ENCODE assay signal across 33 cellular contexts in genomic region chr2:88827821-88828220, GRCh38.
A peak's percentile ranks its signal among the peaks of the same experiment; 100 is the strongest.
DNase-seq lines count a peak whose midpoint lies in the region; ATAC-seq and TF ChIP-seq lines count a peak whose summit lies in the region.
"Had no signal": no experiment of that assay in that cellular context is flagged by ENCODE, and none has a peak within 500 bp of the region (broad histone marks: within the 10 kb centered on the region; RNA-seq: fewer than 3 reads in every experiment).

No MANE protein-coding gene starts in this region.

- H3K4me1 ChIP-seq in heart left ventricle: peaks cover 0 to 14% (median 0%) of the 10 kb centered on the region in 12 donors
- peaks cover 0 to 21% (median 8%) of the 10 kb centered on the region in 9 donors for H3K4me1 ChIP-seq in heart right ventricle
- no peaks in the 10 kb centered on the region for H3K4me1 ChIP-seq in upper lobe of right lung
- H3K4me1 ChIP-seq: SJSA1, testis, uterus had no signal

- ATAC-seq in heart left ventricle: peak; percentile 41 to 86 (median 58)
- no peak for ATAC-seq in Right ventricle myocardium inferior
- ATAC-seq in heart right ventricle: peak; percentile 66 to 93 (median 84)
- ATAC-seq in memory B cell (ENCODE audit: low read depth): no peak
- ATAC-seq in upper lobe of right lung: no peak
- no peak for ATAC-seq in HG03354 (IDR thresholded peaks at IDR 0.05; ENCODE audit: poor library complexity, severe bottlenecking, unreplicated experiment)
- ATAC-seq in GM19397 (IDR thresholded peaks at IDR 0.05; ENCODE audit: unreplicated experiment): no peak
- ATAC-seq in natural killer cell treated with Interleukin-12 subunit alpha and Interleukin-12 subunit beta and Interleukin-15 and Interleukin-18, amount 100 ng/mL, for 72 hours: no peak
- ATAC-seq: GM23338; left colon; naive thymus-derived CD4-positive, alpha-beta T cell; stimulated activated naive CD8-positive, alpha-beta T cell treated with anti-CD3 and anti-CD28 coated beads, Interleukin-15, Interleukin-2, amounts not matched to agents 100 U/mL and 50 U/mL, for 24 hours had no signal

- intact Hi-C loops in heart left ventricle (cut with DNase I): no loop called here
- intact Hi-C loops in Right ventricle myocardium inferior (cut with DNase I): no loop called here
- intact Hi-C loops in heart right ventricle (cut with DNase I): loop anchor here in 2 of 10 donors (5.0 kb wide), 2 partner anchors 86 to 91 kb away; no protein-coding TSS in a partner anchor
- intact Hi-C loops in upper lobe of right lung (cut with DNase I): no loop called here

- peaks cover 2% of the 10 kb centered on the region for H3K36me3 Mint-ChIP-seq in memory B cell
- H3K36me3 Mint-ChIP-seq in natural killer cell treated with Interleukin-12 subunit alpha and Interleukin-12 subunit beta and Interleukin-15 and Interleukin-18, amount 100 ng/mL, for 72 hours: no peaks in the 10 kb centered on the region
- H3K36me3 Mint-ChIP-seq: activated naive CD8-positive, alpha-beta T cell treated with anti-CD3 and anti-CD28 coated beads for 36 hours; CD4-positive, CD25-positive, alpha-beta regulatory T cell; immature natural killer cell; naive thymus-derived CD4-positive, alpha-beta T cell had no signal

- no peaks in the 10 kb centered on the region for H3K27me3 Mint-ChIP-seq in memory B cell
- H3K27me3 Mint-ChIP-seq in natural killer cell treated with Interleukin-12 subunit alpha and Interleukin-12 subunit beta and Interleukin-15 and Interleukin-18, amount 100 ng/mL, for 72 hours: peaks cover 7 to 9% of the 10 kb centered on the region in 2 donors

- no peak for DNase-seq in heart left ventricle
- DNase-seq in Right ventricle myocardium inferior (ENCODE audit: missing footprints): no peak
- peak in 1 of 2 donors; percentile 11 for DNase-seq in heart right ventricle
- no peak for DNase-seq in memory B cell (ENCODE audit: low spot score in 2 of 2)
- DNase-seq in upper lobe of right lung: no peak
- DNase-seq in natural killer cell treated with Interleukin-12 subunit alpha and Interleukin-12 subunit beta and Interleukin-15 and Interleukin-18, amount 100 ng/mL, for 72 hours (ENCODE audit: low spot score): no peak
- DNase-seq: 8988T; activated CD4-positive, alpha-beta T cell treated with anti-CD3 and anti-CD28 coated beads for 48 hours; activated effector memory CD4-positive, alpha-beta T cell treated with anti-CD3 and anti-CD28 coated beads, Interleukin-2, amount 50 U/mL, for 16 hours; activated naive CD8-positive, alpha-beta T cell treated with anti-CD3 and anti-CD28 coated beads for 36 hours; activated T-cell treated with anti-CD3 and anti-CD28 coated beads, Interleukin-2, amount 50 U/mL, for 1 hour; anterior cingulate cortex; CD4-positive, CD25-positive, alpha-beta regulatory T cell; cortex of kidney; endodermal cell; immature natural killer cell; IMR-90; MV-4-11; naive thymus-derived CD4-positive, alpha-beta T cell; NCI-H1436 treated with DMSO at 0.1 percent for 48 hours; NCI-H446; NCI-H748 treated with DMSO at 0.1 percent for 48 hours; small intestine; stimulated activated naive CD8-positive, alpha-beta T cell treated with anti-CD3 and anti-CD28 coated beads, Interleukin-15, Interleukin-2, amounts not matched to agents 100 U/mL and 50 U/mL, for 24 hours; testis; uterus; WERI-Rb-1 had no signal

- whole genome bisulfite sequencing in heart left ventricle, 4 donors: 64 to 74% (median 71%) methylated on average over 6 of the region's 6 CpGs
- WGBS in heart right ventricle, 2 donors: 54 to 57% methylated on average over 6 of the region's 6 CpGs

- peak overlapping the region; percentile 11 for H3K27ac Mint-ChIP-seq in memory B cell
- H3K27ac Mint-ChIP-seq in natural killer cell treated with Interleukin-12 subunit alpha and Interleukin-12 subunit beta and Interleukin-15 and Interleukin-18, amount 100 ng/mL, for 72 hours: no peak overlapping the region
- H3K27ac Mint-ChIP-seq: activated naive CD8-positive, alpha-beta T cell treated with anti-CD3 and anti-CD28 coated beads for 36 hours; CD4-positive, CD25-positive, alpha-beta regulatory T cell; endodermal cell; GM23338; immature natural killer cell; naive thymus-derived CD4-positive, alpha-beta T cell had no signal

- H3K4me1 Mint-ChIP-seq in memory B cell: peaks cover 28% of the 10 kb centered on the region
- no peaks in the 10 kb centered on the region for H3K4me1 Mint-ChIP-seq in natural killer cell treated with Interleukin-12 subunit alpha and Interleukin-12 subunit beta and Interleukin-15 and Interleukin-18, amount 100 ng/mL, for 72 hours (ENCODE audit: low read depth in 2 of 2)
- H3K4me1 Mint-ChIP-seq: activated naive CD8-positive, alpha-beta T cell treated with anti-CD3 and anti-CD28 coated beads for 36 hours; CD4-positive, CD25-positive, alpha-beta regulatory T cell; endodermal cell; GM23338; immature natural killer cell had no signal

- H3K4me3 ChIP-seq in heart left ventricle (no peak overlapping the region), heart right ventricle (no peak overlapping the region), upper lobe of right lung (no peak overlapping the region)
- H3K4me3 ChIP-seq: cardiac muscle cell, GM23338, SJSA1, testis, uterus had no signal

- peak overlapping the region; percentile 62 to 88 (median 76) for H3K27ac ChIP-seq in heart left ventricle
- H3K27ac ChIP-seq in heart right ventricle: peak overlapping the region; percentile 62 to 89 (median 81)
- H3K27ac ChIP-seq in upper lobe of right lung: peak overlapping the region; percentile 51
- H3K27ac ChIP-seq: cardiac muscle cell, SJSA1, testis, WERI-Rb-1 had no signal

- no peaks in the 10 kb centered on the region for H3K9me3 Mint-ChIP-seq in memory B cell
- H3K9me3 Mint-ChIP-seq in natural killer cell treated with Interleukin-12 subunit alpha and Interleukin-12 subunit beta and Interleukin-15 and Interleukin-18, amount 100 ng/mL, for 72 hours: no peaks in the 10 kb centered on the region
- H3K9me3 Mint-ChIP-seq: activated naive CD8-positive, alpha-beta T cell treated with anti-CD3 and anti-CD28 coated beads for 36 hours; GM23338; immature natural killer cell had no signal

- H3K36me3 ChIP-seq in heart left ventricle: no peaks in the 10 kb centered on the region
- no peaks in the 10 kb centered on the region for H3K36me3 ChIP-seq in heart right ventricle
- H3K36me3 ChIP-seq in upper lobe of right lung: no peaks in the 10 kb centered on the region
- H3K36me3 ChIP-seq: cardiac muscle cell, SJSA1, uterus, WERI-Rb-1 had no signal

- H3K27me3 ChIP-seq in heart left ventricle (peaks cover 0 to 6% (median 0%) of the 10 kb centered on the region in 9 donors), heart right ventricle (peaks cover 0 to 5% (median 0%) of the 10 kb centered on the region in 7 donors), upper lobe of right lung (no peaks in the 10 kb centered on the region)
- H3K27me3 ChIP-seq: cardiac muscle cell, SJSA1, testis, uterus had no signal

- TF ChIP-seq POLR2A in heart left ventricle (IDR thresholded peaks at IDR 0.05): no peak

- TF ChIP-seq CTCF in heart left ventricle (IDR thresholded peaks at IDR 0.05) (no peak), heart right ventricle (IDR thresholded peaks at IDR 0.05) (no peak), upper lobe of right lung (IDR thresholded peaks at IDR 0.05) (no peak)

- H3K9me3 ChIP-seq in heart left ventricle: peaks cover 0 to 8% (median 0%) of the 10 kb centered on the region in 12 donors
- H3K9me3 ChIP-seq in heart right ventricle: peaks cover 0 to 5% (median 0%) of the 10 kb centered on the region in 11 donors
- H3K9me3 ChIP-seq in upper lobe of right lung: no peaks in the 10 kb centered on the region
- H3K9me3 ChIP-seq: SJSA1, testis, uterus had no signal

- no peak overlapping the region for H3K4me3 Mint-ChIP-seq in memory B cell
- H3K4me3 Mint-ChIP-seq in natural killer cell treated with Interleukin-12 subunit alpha and Interleukin-12 subunit beta and Interleukin-15 and Interleukin-18, amount 100 ng/mL, for 72 hours: no peak overlapping the region
- H3K4me3 Mint-ChIP-seq: activated naive CD8-positive, alpha-beta T cell treated with anti-CD3 and anti-CD28 coated beads for 36 hours; CD4-positive, CD25-positive, alpha-beta regulatory T cell; endodermal cell; GM23338; immature natural killer cell; naive thymus-derived CD4-positive, alpha-beta T cell had no signal

Comparison
In these comparisons a context has a peak if more than half of its experiments do, and no peak if none do; other contexts are left out.
1. ATAC-seq: peak in heart left ventricle (4 of 4) and heart right ventricle (8 of 8); none in Right ventricle myocardium inferior (single experiment), memory B cell (single experiment), upper lobe of right lung (single experiment), HG03354 (single experiment), GM19397 (single experiment) and natural killer cell treated with Interleukin-12 subunit alpha and Interleukin-12 subunit beta and Interleukin-15 and Interleukin-18, amount 100 ng/mL, for 72 hours (0 of 2).
2. Peak in every context shown above with its lines, with median percentiles within 50 percentile points of each other: H3K27ac ChIP-seq.